ENCODE assay signal across 8 cellular contexts in the genomic region with DNA sequence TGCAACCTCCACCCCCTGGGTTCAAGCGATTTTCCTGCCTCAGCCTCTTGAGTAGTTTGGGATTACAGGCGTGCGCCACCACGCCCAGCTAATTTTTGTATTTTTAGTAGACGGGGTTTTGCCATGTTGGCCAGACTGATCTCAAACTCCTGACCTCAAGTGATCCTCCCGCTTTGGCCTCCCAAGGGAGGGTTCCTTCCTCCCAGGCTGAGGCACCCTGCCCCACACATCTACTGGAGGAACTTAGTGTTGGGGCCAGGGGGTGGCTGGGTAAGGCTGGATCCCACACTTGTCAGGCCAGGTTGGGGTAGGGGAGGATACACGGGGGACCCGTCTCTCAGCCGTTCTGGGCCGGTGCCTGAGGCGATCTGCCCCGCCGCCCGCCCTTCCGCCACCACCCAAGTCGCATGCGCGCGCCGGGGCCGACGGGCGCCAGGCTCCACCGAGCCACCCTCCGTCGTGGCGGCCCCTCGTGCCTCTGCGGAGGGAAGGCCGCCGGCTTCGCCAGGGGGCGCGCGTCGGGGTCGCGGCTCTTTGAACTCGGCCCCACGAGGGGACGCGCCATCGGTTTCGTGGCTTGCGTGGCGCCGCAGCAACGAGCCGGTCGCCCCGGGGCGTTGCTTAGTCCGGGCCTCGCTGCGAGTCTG. TPM values are rescaled to one million over a fixed set of nuclear protein-coding genes. Genes with fewer than 3 reads are reported as not detected.
DNase-seq lines count a peak whose midpoint lies in the region; ATAC-seq, FAIRE-seq and TF ChIP-seq lines count a peak whose summit lies in the region.

No MANE protein-coding gene starts in this region.

- no peak for TF ChIP-seq RAD21 in GM12878 (IDR thresholded peaks at IDR 0.05; ENCODE audit: insufficient read depth, low read depth, low read length)

- H3K27me3 ChIP-seq in GM12878 (replicated peaks in 1 of 2; ENCODE audit: control insufficient read depth in 2 of 2, insufficient read depth in 2 of 2, low read length in 1 of 2) = no peaks in the 10 kb centered on the region
- H3K27me3 ChIP-seq in keratinocyte (ENCODE audit: control insufficient read depth, extremely low read depth, insufficient read depth, low read length) = peaks cover 37% of the 10 kb centered on the region

- ATAC-seq in GM18858 (IDR thresholded peaks at IDR 0.05; ENCODE audit: unreplicated experiment) (peak; percentile 8), HG02981 (IDR thresholded peaks at IDR 0.05; ENCODE audit: unreplicated experiment) (peak; percentile 14), GM12878 (peak; percentile 49), GM18873 (IDR thresholded peaks at IDR 0.05; ENCODE audit: low FRiP score, unreplicated experiment) (no peak)

- H2AFZ ChIP-seq in OCI-LY7 (ENCODE audit: low read length) = peak overlapping the region; percentile 31; the same call in 1 of the 2 replicates
- peak overlapping the region; percentile 93 for H2AFZ ChIP-seq in GM12878 (ENCODE audit: control insufficient read depth, low read depth, low read length)
- H2AFZ ChIP-seq in keratinocyte (ENCODE audit: control insufficient read depth, low read length) = peak overlapping the region; percentile 88

- H3K4me2 ChIP-seq in OCI-LY7 (ENCODE audit: low read length) (peak overlapping the region; percentile 75), GM12878 (ENCODE audit: control insufficient read depth, insufficient read depth) (peak overlapping the region; percentile 86), keratinocyte (ENCODE audit: control insufficient read depth, extremely low read depth, insufficient read depth, low read depth, low read length) (peak overlapping the region; percentile 72)

- peaks cover 66% of the 10 kb centered on the region for H3K4me1 ChIP-seq in OCI-LY7 (ENCODE audit: insufficient read depth, low read length, poor library complexity, severe bottlenecking)
- peaks cover 46% of the 10 kb centered on the region for H3K4me1 ChIP-seq in GM12878 (ENCODE audit: control insufficient read depth, insufficient read depth, low read length)
- H3K4me1 ChIP-seq in keratinocyte (ENCODE audit: control insufficient read depth, extremely low read depth, insufficient read depth, low read length) = peaks cover 7% of the 10 kb centered on the region

- dilution Hi-C loops in keratinocyte (cut with MboI; ENCODE audit: extremely low pct_ligation_motif_present, low sequenced_read_pairs) = no loop called here

- no peak for FAIRE-seq in GM12878 (lab: Jason Lieb, UNC)
- FAIRE-seq in keratinocyte (lab: Jason Lieb, UNC) = no peak

- H3K79me2 ChIP-seq in OCI-LY7 (ENCODE audit: insufficient read depth, low read depth, low read length) = peaks cover 8% of the 10 kb centered on the region; the same call in 1 of the 2 replicates
- H3K79me2 ChIP-seq in GM12878 (ENCODE audit: control insufficient read depth, insufficient read depth, low read length) = peaks cover 21% of the 10 kb centered on the region
- no peaks in the 10 kb centered on the region for H3K79me2 ChIP-seq in keratinocyte (ENCODE audit: control insufficient read depth, insufficient read depth, low read length)

- WGBS in GM12878 (ENCODE audit: insufficient coverage, insufficient replicate concordance, low lambda C conversion rate, missing lambda C conversion rate) = 1% methylated on average over 55 of the region's 55 CpGs

- BruUV-seq in OCI-LY7 (replicated peaks; lab: Mats Ljungman, UMichigan) = no TSS peak
- no TSS peak for BruUV-seq in GM12878 (replicated peaks; lab: Mats Ljungman, UMichigan)

- TF ChIP-seq POLR2A in GM12878 (IDR thresholded peaks at IDR 0.05; ENCODE audit: low read depth, low read length) = peak; percentile 58; the same call in 1 of the 2 replicates

- no peaks in the 10 kb centered on the region for H3K9me1 ChIP-seq in keratinocyte (ENCODE audit: control insufficient read depth, extremely low read depth, insufficient read depth, low read length)

- peak overlapping the region; percentile 85 for H3K27ac ChIP-seq in OCI-LY7 (ENCODE audit: low read depth, low read length, poor library complexity, severe bottlenecking)
- peak overlapping the region; percentile 96 for H3K27ac ChIP-seq in GM12878 (ENCODE audit: control insufficient read depth, insufficient read depth)
- H3K27ac ChIP-seq in keratinocyte (ENCODE audit: control insufficient read depth, insufficient read depth, low read length) = no peak overlapping the region

- in situ Hi-C loops in GM12878 (cut with MboI) = loop anchor here (5.0 kb wide), 1 partner anchor 131 kb away; no protein-coding TSS in a partner anchor

- peak overlapping the region; percentile 89 for H3K9ac ChIP-seq in GM12878 (ENCODE audit: control insufficient read depth, insufficient read depth, low read length)
- H3K9ac ChIP-seq in keratinocyte (ENCODE audit: control insufficient read depth, extremely low read depth, insufficient read depth, low read length) = peak overlapping the region; percentile 79

- H3K9me2 ChIP-seq in OCI-LY7 (ENCODE audit: insufficient read depth, low read length) = no peaks in the 10 kb centered on the region

- no peak for TF ChIP-seq EP300 in GM12878 (IDR thresholded peaks at IDR 0.05; ENCODE audit: borderline replicate concordance in 1 of 2, control insufficient read depth in 1 of 2, low read depth in 2 of 2, low read length in 2 of 2)

- SMC1A ChIA-PET in GM12878 (lab: Charles Lee; ENCODE audit: uncharacterized antibody, unreplicated experiment) = interaction anchor here (1.0 to 1.9 kb wide), 8 partner anchors 22 to 132 kb away, joined by 3 to 9 read pairs (median 5); partner anchors contain the start of gene MIEN1

- POLR2A ChIA-PET in OCI-LY7 (lab: Charles Lee) = interaction anchor here (0.8 to 3.8 kb wide), 3 partner anchors 45 to 108 kb away, joined by 3 to 27 read pairs (median 4); no protein-coding TSS in a partner anchor
- POLR2A ChIA-PET in GM12878 (lab: Charles Lee) = interaction anchor here (0.6 kb wide), 1 partner anchor 220 kb away, joined by 11 read pairs; no protein-coding TSS in a partner anchor

- DNase-seq in COLO668 (lab: John Stamatoyannopoulos, UW; ENCODE audit: unreplicated experiment) = peak; percentile 71
- peak; percentile 78 for DNase-seq in OCI-LY7 (ENCODE audit: low spot score)
- DNase-seq in GM12878 (ENCODE audit: low read depth, low spot score) = no peak
- DNase-seq in keratinocyte (ENCODE audit: low read depth, low spot score) = no peak
- DNase-seq in stimulated activated CD8-positive, alpha-beta memory T cell treated with anti-CD3 and anti-CD28 coated beads, Interleukin-7, amount 100 ng/mL, for 1 hour (ENCODE audit: low read depth in 2 of 2) = peak; percentile 57 to 64

- H3K4me3 ChIP-seq in OCI-LY7 (ENCODE audit: low read depth, low read length, poor library complexity, severe bottlenecking) (peak overlapping the region; percentile 63), GM12878 (peak overlapping the region; percentile 64), keratinocyte (ENCODE audit: control insufficient read depth in 2 of 3, extremely low read depth in 1 of 3, insufficient read depth in 2 of 3, low read depth in 1 of 3, low read length in 3 of 3) (peak overlapping the region; percentile 43 to 67 (median 53))

- H3K9me3 ChIP-seq in OCI-LY7 (ENCODE audit: low read length) (no peaks in the 10 kb centered on the region), GM12878 (replicated peaks; ENCODE audit: control insufficient read depth, insufficient read depth, low read length) (no peaks in the 10 kb centered on the region), keratinocyte (ENCODE audit: control insufficient read depth, low read depth, low read length) (no peaks in the 10 kb centered on the region)

- intact Hi-C loops in OCI-LY7 (cut with micrococcal nuclease; ENCODE audit: unreplicated experiment) (loop anchor here (1.0 to 10.0 kb wide), 10 partner anchors 23 to 299 kb away; partner anchors contain the start of genes IKZF3, LRRC3C, MED1 and MIEN1), GM12878 (cut with micrococcal nuclease; ENCODE audit: unreplicated experiment) (loop anchor here (1.0 to 5.0 kb wide), 3 partner anchors 23 to 131 kb away; partner anchors contain the start of genes MIEN1 and STARD3)

- CTCF ChIA-PET in OCI-LY7 (lab: Charles Lee; ENCODE audit: unreplicated experiment) (interaction anchor here (1.7 kb wide), 1 partner anchor 132 kb away, joined by 5 read pairs; no protein-coding TSS in a partner anchor), GM12878 (lab: Yijun Ruan, JAX) (interaction anchor here (0.6 to 5.0 kb wide), 20 partner anchors 9 to 547 kb away, joined by 3 to 39 read pairs (median 4); partner anchors contain the start of genes MIEN1 and PGAP3)

- no peaks in the 10 kb centered on the region for H4K20me1 ChIP-seq in OCI-LY7 (ENCODE audit: insufficient read depth, low read length)
- H4K20me1 ChIP-seq in GM12878 (ENCODE audit: control insufficient read depth, insufficient read depth) = no peaks in the 10 kb centered on the region
- H4K20me1 ChIP-seq in keratinocyte (ENCODE audit: control insufficient read depth, extremely low read depth, insufficient read depth, low read length) = no peaks in the 10 kb centered on the region

- RAD21 ChIA-PET in GM12878 (lab: Charles Lee; ENCODE audit: unreplicated experiment) = interaction anchor here (0.7 to 3.7 kb wide), 8 partner anchors 19 to 601 kb away, joined by 3 to 57 read pairs (median 8); partner anchors contain the start of gene MIEN1

- no peaks in the 10 kb centered on the region; the same call in 1 of the 2 replicates for H3K36me3 ChIP-seq in OCI-LY7 (ENCODE audit: insufficient read depth, low read length)
- H3K36me3 ChIP-seq in GM12878 (ENCODE audit: control insufficient read depth in 2 of 2, insufficient read depth in 2 of 2, low read length in 1 of 2) = no peaks in the 10 kb centered on the region
- H3K36me3 ChIP-seq in keratinocyte (ENCODE audit: control insufficient read depth in 2 of 2, extremely low read depth in 1 of 2, insufficient read depth in 2 of 2, low read length in 2 of 2) = no peaks in the 10 kb centered on the region

- TF ChIP-seq CTCF in OCI-LY7 (conservative IDR thresholded peaks at IDR 0.05; ENCODE audit: low read length) (no peak), GM12878 (IDR thresholded peaks at IDR 0.05 in 2 of 3, conservative IDR thresholded peaks at IDR 0.05 in 1 of 3; ENCODE audit: control insufficient read depth in 2 of 3, extremely low read depth in 1 of 3, insufficient read depth in 1 of 3, low read depth in 3 of 3, low read length in 3 of 3) (peak in 1 of 3 experiments; percentile 26; a peak in 1 of 6 replicates), keratinocyte (optimal IDR thresholded peaks at IDR 0.05 in 1 of 3, IDR thresholded peaks at IDR 0.05 in 1 of 3, conservative IDR thresholded peaks at IDR 0.05 in 1 of 3; ENCODE audit: extremely low read depth in 1 of 3, insufficient read depth in 2 of 3, low read length in 3 of 3) (peak in 1 of 3 experiments; percentile 27)

RNA-seq across cellular contexts. Expression of gene GRB7, which starts 15.9 kb away (rescaled TPM):
- total RNA-seq in OCI-LY7 (2014; rRNA removed; shearing (Covaris generic)) = 0.25 and 0.31 TPM in 2 replicates
- total RNA-seq in OCI-LY7 (2022) (not detected in 2 replicates), GM12878 (2014; rRNA removed) (0.16 and 0.34 TPM in 2 replicates), GM12878 (2014; rRNA removed; fragmentation: Illumina TruSeq; extraction: Trizol) (0.09 TPM in 1 of 2 replicates, not detected in the other), GM12878 (2021) (0.23 and 0.45 TPM in 2 replicates)
- total RNA-seq in GM12878 (2013; cell fraction: nucleolus; rRNA removed) = 1.0 and 1.4 TPM in 2 replicates
- polyA plus RNA-seq in GM12878 (2011; ENCODE audit: low read depth) = not detected
- polyA plus RNA-seq in GM12878 (2011; rRNA removed) (0.05 and 0.10 TPM in 2 replicates), GM12878 (2014; fragmentation: Illumina TruSeq; extraction: Trizol) (0.19 and 0.65 TPM in 2 replicates), GM12878 (2014; fragmentation: Nextera tagmentation; extraction: Ambion mirVana) (not detected), GM12878 (2014; rRNA removed) (0.19 and 0.36 TPM in 2 replicates), GM12878 (2016; fragmentation: Nextera tagmentation; extraction: Ambion mirVana) (under 1 TPM in 1 of 2 experiments, not detected in 1; 0.09 TPM), keratinocyte (4.0 to 5.3 TPM (median 4.2 TPM) in 3 replicates)
- polyA plus RNA-seq in GM12878 (2011; cell fraction: cytosol; rRNA removed) = 0.04 and 0.08 TPM in 2 replicates
- polyA plus RNA-seq in GM12878 (2011; cell fraction: nucleus; rRNA removed) = 0.24 and 0.28 TPM in 2 replicates
- 0.35 and 0.38 TPM in 2 replicates for polyA plus RNA-seq in GM12878 (2012)
- not detected in 2 replicates for polyA minus RNA-seq in GM12878 (2011; rRNA and poly(A)+ RNA removed)
- not detected in 2 replicates for polyA minus RNA-seq in GM12878 (2011; cell fraction: cytosol; rRNA and poly(A)+ RNA removed)
- 0.12 TPM in 1 of 2 replicates, not detected in the other for polyA minus RNA-seq in GM12878 (2011; cell fraction: nucleus; rRNA and poly(A)+ RNA removed)
- 10.1 TPM for polyA plus RNA-seq in keratinocyte (2011; ENCODE audit: low read depth)
- 3.2 and 3.8 TPM in 2 replicates for polyA plus RNA-seq in keratinocyte (2011; cell fraction: cytosol; rRNA removed)
- 11.7 and 15.6 TPM in 2 replicates for polyA plus RNA-seq in keratinocyte (2011; cell fraction: nucleus; rRNA removed)
- 5.8 and 71.5 TPM in 2 replicates for polyA plus RNA-seq in keratinocyte (2012; ENCODE audit: low replicate concordance)
- 6.2 to 10.1 TPM (median 8.6 TPM) in 3 replicates for polyA minus RNA-seq in keratinocyte
- polyA minus RNA-seq in keratinocyte (2011; cell fraction: cytosol; rRNA and poly(A)+ RNA removed) = 5.4 TPM
- polyA minus RNA-seq in keratinocyte (2011; cell fraction: nucleus; rRNA and poly(A)+ RNA removed) = 8.3 and 10.7 TPM in 2 replicates

RNA-seq across cellular contexts. Expression of gene MIEN1, which starts 23.3 kb away (rescaled TPM):
- 77.3 and 89.9 TPM in 2 replicates for total RNA-seq in OCI-LY7 (2014; rRNA removed; shearing (Covaris generic))
- 55.4 and 59.4 TPM in 2 replicates for total RNA-seq in OCI-LY7 (2022)
- 14.7 and 16.1 TPM in 2 replicates for total RNA-seq in GM12878 (2013; cell fraction: nucleolus; rRNA removed)
- total RNA-seq in GM12878 (2014; rRNA removed) = 42.5 and 50.5 TPM in 2 replicates
- 34.2 and 41.5 TPM in 2 replicates for total RNA-seq in GM12878 (2014; rRNA removed; fragmentation: Illumina TruSeq; extraction: Trizol)
- total RNA-seq in GM12878 (2021) = 36.6 and 39.7 TPM in 2 replicates
- 47.5 TPM for polyA plus RNA-seq in GM12878 (2011; ENCODE audit: low read depth)
- polyA plus RNA-seq in GM12878 (2011; rRNA removed) = 29.2 and 45.0 TPM in 2 replicates
- polyA plus RNA-seq in GM12878 (2011; cell fraction: cytosol; rRNA removed) = 61.0 and 70.8 TPM in 2 replicates
- 29.0 and 38.3 TPM in 2 replicates for polyA plus RNA-seq in GM12878 (2011; cell fraction: nucleus; rRNA removed)
- 37.8 and 45.6 TPM in 2 replicates for polyA plus RNA-seq in GM12878 (2012)
- polyA plus RNA-seq in GM12878 (2014; fragmentation: Illumina TruSeq; extraction: Trizol) = 69.2 and 74.4 TPM in 2 replicates
- polyA plus RNA-seq in GM12878 (2014; fragmentation: Nextera tagmentation; extraction: Ambion mirVana) = 10 to 100 TPM; 24.9 to 42.5 TPM
- polyA plus RNA-seq in GM12878 (2014; rRNA removed) = 61.5 and 70.1 TPM in 2 replicates
- 10 to 100 TPM; 86.4 to 89.1 TPM for polyA plus RNA-seq in GM12878 (2016; fragmentation: Nextera tagmentation; extraction: Ambion mirVana)
- 14.0 and 24.9 TPM in 2 replicates for polyA minus RNA-seq in GM12878 (2011; rRNA and poly(A)+ RNA removed)
- 11.0 and 11.6 TPM in 2 replicates for polyA minus RNA-seq in GM12878 (2011; cell fraction: cytosol; rRNA and poly(A)+ RNA removed)
- polyA minus RNA-seq in GM12878 (2011; cell fraction: nucleus; rRNA and poly(A)+ RNA removed) = 21.4 and 28.5 TPM in 2 replicates
- polyA plus RNA-seq in keratinocyte = 38.4 to 59.0 TPM (median 51.8 TPM) in 3 replicates
- polyA plus RNA-seq in keratinocyte (2011; ENCODE audit: low read depth) = 6.9 TPM
- polyA plus RNA-seq in keratinocyte (2011; cell fraction: cytosol; rRNA removed) = 56.9 and 63.0 TPM in 2 replicates
- polyA plus RNA-seq in keratinocyte (2011; cell fraction: nucleus; rRNA removed) = 17.7 and 18.4 TPM in 2 replicates
- 53.2 and 63.0 TPM in 2 replicates for polyA plus RNA-seq in keratinocyte (2012; ENCODE audit: low replicate concordance)
- polyA minus RNA-seq in keratinocyte = 17.4 to 26.6 TPM (median 26.2 TPM) in 3 replicates
- 20.1 TPM for polyA minus RNA-seq in keratinocyte (2011; cell fraction: cytosol; rRNA and poly(A)+ RNA removed)
- polyA minus RNA-seq in keratinocyte (2011; cell fraction: nucleus; rRNA and poly(A)+ RNA removed) = 5.2 and 7.8 TPM in 2 replicates

RNA-seq across cellular contexts. Expression of gene ERBB2, which starts 53.8 kb away (rescaled TPM):
- total RNA-seq in OCI-LY7 (2014; rRNA removed; shearing (Covaris generic)) = 5.8 and 6.5 TPM in 2 replicates
- 11.4 and 14.6 TPM in 2 replicates for total RNA-seq in OCI-LY7 (2022)
- 15.3 and 28.2 TPM in 2 replicates for total RNA-seq in GM12878 (2013; cell fraction: nucleolus; rRNA removed)
- 4.1 and 5.5 TPM in 2 replicates for total RNA-seq in GM12878 (2014; rRNA removed)
- total RNA-seq in GM12878 (2014; rRNA removed; fragmentation: Illumina TruSeq; extraction: Trizol) = 3.9 and 4.7 TPM in 2 replicates
- total RNA-seq in GM12878 (2021) = 6.8 and 7.0 TPM in 2 replicates
- 1.9 TPM for polyA plus RNA-seq in GM12878 (2011; ENCODE audit: low read depth)
- polyA plus RNA-seq in GM12878 (2011; rRNA removed) = 4.0 and 4.2 TPM in 2 replicates
- 4.1 and 5.2 TPM in 2 replicates for polyA plus RNA-seq in GM12878 (2011; cell fraction: cytosol; rRNA removed)
- 13.8 and 14.2 TPM in 2 replicates for polyA plus RNA-seq in GM12878 (2011; cell fraction: nucleus; rRNA removed)
- 4.6 and 5.3 TPM in 2 replicates for polyA plus RNA-seq in GM12878 (2012)
- 3.1 and 4.5 TPM in 2 replicates for polyA plus RNA-seq in GM12878 (2014; fragmentation: Illumina TruSeq; extraction: Trizol)
- under 1 TPM; 0.39 to 0.77 TPM for polyA plus RNA-seq in GM12878 (2014; fragmentation: Nextera tagmentation; extraction: Ambion mirVana)
- polyA plus RNA-seq in GM12878 (2014; rRNA removed) = 5.0 and 7.0 TPM in 2 replicates
- 1 to 10 TPM; 3.2 to 3.7 TPM for polyA plus RNA-seq in GM12878 (2016; fragmentation: Nextera tagmentation; extraction: Ambion mirVana)
- 7.3 and 8.2 TPM in 2 replicates for polyA minus RNA-seq in GM12878 (2011; rRNA and poly(A)+ RNA removed)
- polyA minus RNA-seq in GM12878 (2011; cell fraction: cytosol; rRNA and poly(A)+ RNA removed) = 2.6 and 2.9 TPM in 2 replicates
- 4.7 and 6.8 TPM in 2 replicates for polyA minus RNA-seq in GM12878 (2011; cell fraction: nucleus; rRNA and poly(A)+ RNA removed)
- polyA plus RNA-seq in keratinocyte = 21.4 to 35.8 TPM (median 26.9 TPM) in 3 replicates
- 59.5 TPM for polyA plus RNA-seq in keratinocyte (2011; ENCODE audit: low read depth)
- polyA plus RNA-seq in keratinocyte (2011; cell fraction: cytosol; rRNA removed) = 10.5 and 15.2 TPM in 2 replicates
- 65.9 and 71.5 TPM in 2 replicates for polyA plus RNA-seq in keratinocyte (2011; cell fraction: nucleus; rRNA removed)
- polyA plus RNA-seq in keratinocyte (2012; ENCODE audit: low replicate concordance) = 31.6 and 48.5 TPM in 2 replicates
- polyA minus RNA-seq in keratinocyte = 40.8 to 206 TPM (median 72.4 TPM) in 3 replicates
- 44.5 TPM for polyA minus RNA-seq in keratinocyte (2011; cell fraction: cytosol; rRNA and poly(A)+ RNA removed)
- 140 and 173 TPM in 2 replicates for polyA minus RNA-seq in keratinocyte (2011; cell fraction: nucleus; rRNA and poly(A)+ RNA removed)

Comparison
In these comparisons a context has a peak if more than half of its experiments do, and no peak if none do; other contexts are left out.
1. DNase-seq: peak in COLO668 (single experiment), OCI-LY7 (single experiment) and stimulated activated CD8-positive, alpha-beta memory T cell treated with anti-CD3 and anti-CD28 coated beads, Interleukin-7, amount 100 ng/mL, for 1 hour (2 of 2); none in GM12878 (single experiment) and keratinocyte (single experiment).
2. H2AFZ ChIP-seq: peak in every context shown above with its lines; median percentile 93 in GM12878; 88 in keratinocyte; 31 in OCI-LY7.
3. Peak in every context shown above with its lines, with median percentiles within 50 percentile points of each other: H3K4me2 ChIP-seq and H3K4me3 ChIP-seq.